8 cellular contexts compared by ENCODE assay signal in the genomic region with DNA sequence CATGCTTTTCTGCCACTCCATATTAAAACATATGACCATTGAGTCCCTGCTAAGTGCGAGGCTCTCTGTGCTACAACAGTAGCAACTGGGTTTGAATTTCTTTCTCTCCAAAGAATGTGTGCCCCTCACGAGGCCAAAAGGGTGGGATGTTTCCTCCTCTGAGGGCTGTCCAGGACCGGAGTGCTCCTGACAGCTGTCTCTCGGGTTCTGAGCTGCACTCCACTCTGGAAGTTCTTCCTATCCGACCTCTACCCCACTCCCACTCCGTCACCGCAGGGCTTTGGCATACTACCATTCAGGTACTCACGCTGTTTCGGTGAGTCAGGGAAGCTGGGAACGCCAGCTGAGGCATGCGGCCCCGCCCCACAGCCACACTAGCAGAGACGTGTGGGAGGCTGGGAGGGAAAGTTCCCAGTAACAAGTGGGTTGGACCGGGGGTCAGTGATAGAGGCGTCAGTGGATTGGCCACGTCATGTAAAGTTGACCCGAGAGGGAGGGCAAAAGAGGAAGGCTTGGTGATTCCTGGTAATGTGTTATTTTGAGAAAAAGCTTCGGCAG. TPM values are rescaled to one million over a fixed set of nuclear protein-coding genes. Genes with fewer than 3 reads are reported as not detected.
A peak's percentile ranks its signal among the peaks of the same experiment; 100 is the strongest.
DNase-seq lines count a peak whose midpoint lies in the region; ATAC-seq and TF ChIP-seq lines count a peak whose summit lies in the region.

No MANE protein-coding gene starts in this region.

- H3K36me3 Mint-ChIP-seq in central memory CD8-positive, alpha-beta T cell (ENCODE audit: insufficient read depth) = peaks cover 7% of the 10 kb centered on the region

- peak overlapping the region; percentile 99 for H3K4me3 Mint-ChIP-seq in central memory CD8-positive, alpha-beta T cell

- H3K4me1 Mint-ChIP-seq in central memory CD8-positive, alpha-beta T cell = peaks cover 35% of the 10 kb centered on the region

- DNase-seq in NCI-H2081 (lab: John Stamatoyannopoulos, UW) (peak; percentile 55 to 68), NCI-H2081 treated with DMSO at 0.1 percent for 48 hours (lab: John Stamatoyannopoulos, UW) (no peak), NCI-H146 treated with DMSO at 0.1 percent for 48 hours (lab: John Stamatoyannopoulos, UW; ENCODE audit: unreplicated experiment) (peak; percentile 52), UCSD-AML1 (lab: John Stamatoyannopoulos, UW; ENCODE audit: unreplicated experiment) (peak; percentile 77), kidney epithelial cell (ENCODE audit: low read depth) (peak; percentile 92), NCI-H1436 (lab: John Stamatoyannopoulos, UW) (no peak)
- DNase-seq in central memory CD8-positive, alpha-beta T cell (ENCODE audit: low spot score in 2 of 2) = no peak
- peak; percentile 70 to 82 (median 74) for DNase-seq in stimulated activated CD4-positive, alpha-beta T cell treated with anti-CD3 and anti-CD28 coated beads, Interleukin-12 subunit alpha, Interleukin-12 subunit beta, amount 100 ng/mL, for 48 hours (ENCODE audit: low read depth in 2 of 3, low spot score in 1 of 3)

- no peak for ATAC-seq in central memory CD8-positive, alpha-beta T cell (replicated peaks; ENCODE audit: extremely low read depth, poor library complexity, severe bottlenecking)

- peaks cover 11% of the 10 kb centered on the region for H3K27me3 Mint-ChIP-seq in central memory CD8-positive, alpha-beta T cell

- no peaks in the 10 kb centered on the region for H3K9me3 Mint-ChIP-seq in central memory CD8-positive, alpha-beta T cell

- no peak for TF ChIP-seq CTCF in kidney epithelial cell (IDR thresholded peaks at IDR 0.05; ENCODE audit: insufficient read depth, low read length, poor library complexity, severe bottlenecking)

- H3K27ac Mint-ChIP-seq in central memory CD8-positive, alpha-beta T cell (ENCODE audit: low read depth) = peak overlapping the region; percentile 100

- H3K27me3 ChIP-seq in kidney epithelial cell (ENCODE audit: control insufficient read depth, insufficient read depth, low read length) = no peaks in the 10 kb centered on the region

- peak overlapping the region; percentile 86 for H3K4me3 ChIP-seq in kidney epithelial cell (ENCODE audit: low read depth, low read length)

- H3K36me3 ChIP-seq in kidney epithelial cell (ENCODE audit: control insufficient read depth, insufficient read depth, low read length) = peaks cover 7% of the 10 kb centered on the region

RNA-seq across cellular contexts. Expression of gene SLC50A1, which starts 0.7 kb away (rescaled TPM):
- total RNA-seq in kidney epithelial cell = 26.6 and 28.7 TPM in 2 replicates

RNA-seq across cellular contexts. Expression of gene DPM3, which starts 5.4 kb away (rescaled TPM):
- total RNA-seq in kidney epithelial cell = 36.4 and 74.9 TPM in 2 replicates

RNA-seq across cellular contexts. Expression of gene EFNA1, which starts 7.3 kb away (rescaled TPM):
- 126 and 166 TPM in 2 replicates for total RNA-seq in kidney epithelial cell

RNA-seq across cellular contexts. Expression of gene KRTCAP2, which starts 38.2 kb away (rescaled TPM):
- 207 and 241 TPM in 2 replicates for total RNA-seq in kidney epithelial cell

RNA-seq across cellular contexts. Expression of gene TRIM46, which starts 38.7 kb away (rescaled TPM):
- 7.1 and 9.1 TPM in 2 replicates for total RNA-seq in kidney epithelial cell

Comparison
In these comparisons a context has a peak if more than half of its experiments do, and no peak if none do; other contexts are left out.
1. DNase-seq: peak in NCI-H2081 (2 of 2), NCI-H146 treated with DMSO at 0.1 percent for 48 hours (single experiment), UCSD-AML1 (single experiment), kidney epithelial cell (single experiment) and stimulated activated CD4-positive, alpha-beta T cell treated with anti-CD3 and anti-CD28 coated beads, Interleukin-12 subunit alpha, Interleukin-12 subunit beta, amount 100 ng/mL, for 48 hours (3 of 3); none in NCI-H2081 treated with DMSO at 0.1 percent for 48 hours (single experiment), central memory CD8-positive, alpha-beta T cell (0 of 2) and NCI-H1436 (single experiment).